8 cellular contexts compared by ENCODE assay signal in genomic region chr6:153130515-153131036, GRCh38. TPM values are rescaled to one million over a fixed set of nuclear protein-coding genes. Genes with fewer than 3 reads are reported as not detected.
A peak's percentile ranks its signal among the peaks of the same experiment; 100 is the strongest.
DNase-seq lines count a peak whose midpoint lies in the region; ATAC-seq and TF ChIP-seq lines count a peak whose summit lies in the region.

No MANE protein-coding gene starts in this region.

- no peak overlapping the region for H3K27ac Mint-ChIP-seq in activated CD4-positive, alpha-beta T cell treated with anti-CD3 and anti-CD28 coated beads for 36 hours
- no peak overlapping the region for H3K27ac Mint-ChIP-seq in activated CD8-positive, alpha-beta T cell treated with anti-CD3 and anti-CD28 coated beads for 36 hours

- CTCF ChIA-PET in activated CD4-positive, alpha-beta T cell treated with anti-CD3 and anti-CD28 coated beads for 36 hours (lab: Charles Lee), result no interaction called here
- CTCF ChIA-PET in activated CD8-positive, alpha-beta T cell treated with anti-CD3 and anti-CD28 coated beads for 36 hours (lab: Charles Lee), result no interaction called here

- no peak for TF ChIP-seq CTCF in activated CD8-positive, alpha-beta T cell treated with anti-CD3 and anti-CD28 coated beads for 36 hours (IDR thresholded peaks at IDR 0.05)
- no peak for TF ChIP-seq CTCF in right atrium auricular region (IDR thresholded peaks at IDR 0.05)
- no peak for TF ChIP-seq CTCF in sigmoid colon (IDR thresholded peaks at IDR 0.05)

- H3K9me3 ChIP-seq in right atrium auricular region, result no peaks in the 10 kb centered on the region
- H3K9me3 ChIP-seq in sigmoid colon, result no peaks in the 10 kb centered on the region

- ATAC-seq in activated CD4-positive, alpha-beta T cell treated with anti-CD3 and anti-CD28 coated beads for 36 hours, result no peak
- ATAC-seq in HG02852 (IDR thresholded peaks at IDR 0.05; ENCODE audit: unreplicated experiment), result peak; percentile 10
- ATAC-seq in activated CD8-positive, alpha-beta T cell treated with anti-CD3 and anti-CD28 coated beads for 36 hours, result no peak
- no peak for ATAC-seq in GM21717 (IDR thresholded peaks at IDR 0.05; ENCODE audit: unreplicated experiment)
- no peak for ATAC-seq in HG02970 (IDR thresholded peaks at IDR 0.05; ENCODE audit: low FRiP score, unreplicated experiment)

- H3K36me3 ChIP-seq in right atrium auricular region (no peaks in the 10 kb centered on the region), sigmoid colon (no peaks in the 10 kb centered on the region)

- H3K27ac ChIP-seq in right atrium auricular region (no peak overlapping the region), sigmoid colon (peak overlapping the region in 2 of 4 donors; percentile 70 to 75)

- intact Hi-C loops in activated CD4-positive, alpha-beta T cell treated with anti-CD3 and anti-CD28 coated beads for 36 hours (cut with DNase I, micrococcal nuclease), result no loop called here
- intact Hi-C loops in activated CD8-positive, alpha-beta T cell treated with anti-CD3 and anti-CD28 coated beads for 36 hours (cut with micrococcal nuclease), result no loop called here
- intact Hi-C loops in sigmoid colon (cut with DNase I), result no loop called here

- no peaks in the 10 kb centered on the region for H3K9me3 Mint-ChIP-seq in activated CD4-positive, alpha-beta T cell treated with anti-CD3 and anti-CD28 coated beads for 36 hours (ENCODE audit: low read depth)
- H3K9me3 Mint-ChIP-seq in activated CD8-positive, alpha-beta T cell treated with anti-CD3 and anti-CD28 coated beads for 36 hours, result peaks cover 2% of the 10 kb centered on the region

- WGBS in sigmoid colon, 2 donors, result 1% methylated on average over 54 of the region's 54 CpGs

- H3K27me3 ChIP-seq in right atrium auricular region, result peaks cover 0 to 2% of the 10 kb centered on the region in 2 donors
- H3K27me3 ChIP-seq in sigmoid colon, result peaks cover 0 to 45% (median 19%) of the 10 kb centered on the region in 3 donors

- H3K4me3 Mint-ChIP-seq in activated CD4-positive, alpha-beta T cell treated with anti-CD3 and anti-CD28 coated beads for 36 hours, result peak overlapping the region; percentile 68
- peak overlapping the region; percentile 64 for H3K4me3 Mint-ChIP-seq in activated CD8-positive, alpha-beta T cell treated with anti-CD3 and anti-CD28 coated beads for 36 hours

- H3K4me3 ChIP-seq in right atrium auricular region (peak overlapping the region; percentile 63 to 67), sigmoid colon (peak overlapping the region; percentile 38 to 70 (median 57))

- H3K4me1 Mint-ChIP-seq in activated CD4-positive, alpha-beta T cell treated with anti-CD3 and anti-CD28 coated beads for 36 hours, result peaks cover 11% of the 10 kb centered on the region
- peaks cover 9% of the 10 kb centered on the region for H3K4me1 Mint-ChIP-seq in activated CD8-positive, alpha-beta T cell treated with anti-CD3 and anti-CD28 coated beads for 36 hours (ENCODE audit: low read depth)

- peaks cover 42% of the 10 kb centered on the region for H3K27me3 Mint-ChIP-seq in activated CD4-positive, alpha-beta T cell treated with anti-CD3 and anti-CD28 coated beads for 36 hours
- H3K27me3 Mint-ChIP-seq in activated CD8-positive, alpha-beta T cell treated with anti-CD3 and anti-CD28 coated beads for 36 hours, result peaks cover 40% of the 10 kb centered on the region

- no peak for DNase-seq in activated CD4-positive, alpha-beta T cell treated with anti-CD3 and anti-CD28 coated beads for 36 hours
- DNase-seq in activated CD4-positive, alpha-beta T cell treated with anti-CD3 and anti-CD28 coated beads for 1 hour, result no peak
- no peak for DNase-seq in activated CD8-positive, alpha-beta T cell treated with anti-CD3 and anti-CD28 coated beads for 36 hours
- DNase-seq in right atrium auricular region (ENCODE audit: low spot score) (no peak), sigmoid colon (no peak)

- no peak for TF ChIP-seq EP300 in sigmoid colon (IDR thresholded peaks at IDR 0.05)

- no peaks in the 10 kb centered on the region for H3K36me3 Mint-ChIP-seq in activated CD4-positive, alpha-beta T cell treated with anti-CD3 and anti-CD28 coated beads for 36 hours (ENCODE audit: low read depth)
- no peaks in the 10 kb centered on the region for H3K36me3 Mint-ChIP-seq in activated CD8-positive, alpha-beta T cell treated with anti-CD3 and anti-CD28 coated beads for 36 hours (ENCODE audit: low read depth)

- POLR2A ChIA-PET in activated CD4-positive, alpha-beta T cell treated with anti-CD3 and anti-CD28 coated beads for 36 hours (lab: Charles Lee), result no interaction called here
- POLR2A ChIA-PET in activated CD8-positive, alpha-beta T cell treated with anti-CD3 and anti-CD28 coated beads for 36 hours (lab: Charles Lee), result no interaction called here

- no peak for TF ChIP-seq POLR2A in sigmoid colon (IDR thresholded peaks at IDR 0.05)

- H3K4me1 ChIP-seq in right atrium auricular region (peaks cover 0 to 18% of the 10 kb centered on the region in 2 donors), sigmoid colon (peaks cover 0 to 22% (median 17%) of the 10 kb centered on the region in 4 donors)

RNA-seq across cellular contexts. Expression of gene RGS17, which starts 0.5 kb away (rescaled TPM):
- total RNA-seq in activated CD4-positive, alpha-beta T cell treated with anti-CD3 and anti-CD28 coated beads for 36 hours, result not detected
- total RNA-seq in activated CD8-positive, alpha-beta T cell treated with anti-CD3 and anti-CD28 coated beads for 36 hours, result not detected
- total RNA-seq in right atrium auricular region (under 1 TPM in 1 of 2 donors, not detected in 1; 0.28 TPM), sigmoid colon (1 to 10 TPM in 1 of 4 donors, under 1 TPM in 3; 0.16 to 2.8 (median 0.56) TPM)
- under 1 TPM in 1 of 3 donors, not detected in 2; 0.17 TPM for polyA plus RNA-seq in sigmoid colon
